Comparison of ENCODE assay signal across 8 cellular contexts in the genomic region with DNA sequence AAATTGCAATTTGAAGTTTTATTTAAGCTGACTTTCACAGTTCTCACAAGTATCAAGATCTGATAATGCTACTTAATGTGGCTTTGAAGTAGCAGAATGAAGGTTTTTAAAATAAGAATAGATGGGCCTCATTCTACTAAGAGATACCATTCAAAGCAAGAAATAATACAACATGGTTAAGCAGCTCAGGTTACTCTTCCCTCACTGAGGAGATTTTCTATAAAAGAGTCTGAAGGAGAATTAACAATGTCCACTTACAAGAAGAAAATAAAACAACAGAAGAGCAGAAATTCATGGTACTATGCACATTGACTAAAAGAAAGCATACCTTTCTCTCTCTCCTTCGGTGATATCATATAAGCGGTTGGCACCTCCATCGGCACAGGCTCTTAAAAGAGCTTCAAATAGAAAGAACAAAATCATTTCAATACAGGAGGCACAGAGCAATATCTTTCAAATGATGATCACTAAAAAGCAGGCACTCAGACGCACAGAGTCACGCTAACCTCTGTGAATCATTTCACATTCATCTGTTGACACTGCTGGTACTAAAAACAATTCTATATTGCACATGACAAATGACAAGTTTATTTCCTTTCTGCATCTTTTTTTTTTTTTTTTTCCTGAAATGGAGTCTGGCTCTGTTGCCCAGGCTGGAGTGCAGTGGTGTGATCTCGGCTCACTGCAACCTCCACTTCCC.
"Had no signal": no experiment of that assay in that cellular context is flagged by ENCODE, and none has a peak within 500 bp of the region (broad histone marks: within the 10 kb centered on the region; RNA-seq: fewer than 3 reads in every experiment).

No MANE protein-coding gene starts in this region.

- H3K9me3 ChIP-seq: HAP-1 had no signal

- ATAC-seq: HCT116, HepG2 had no signal

- H3K27ac Mint-ChIP-seq: HFFc6 had no signal

- DNase-seq: GOT3, H7, HFFc6 had no signal

- H3K9me3 Mint-ChIP-seq: IgD-negative memory B cell had no signal

- H3K27ac ChIP-seq: HL-60 had no signal

- H3K36me3 ChIP-seq: HAP-1 had no signal

- H3K4me1 Mint-ChIP-seq: IgD-negative memory B cell had no signal

- H3K27me3 Mint-ChIP-seq: IgD-negative memory B cell had no signal

- H3K4me3 Mint-ChIP-seq: HFFc6, IgD-negative memory B cell had no signal

- H3K4me3 ChIP-seq: HAP-1 had no signal
